Comparison of ENCODE assay signal across 9 cellular contexts in the genomic region with DNA sequence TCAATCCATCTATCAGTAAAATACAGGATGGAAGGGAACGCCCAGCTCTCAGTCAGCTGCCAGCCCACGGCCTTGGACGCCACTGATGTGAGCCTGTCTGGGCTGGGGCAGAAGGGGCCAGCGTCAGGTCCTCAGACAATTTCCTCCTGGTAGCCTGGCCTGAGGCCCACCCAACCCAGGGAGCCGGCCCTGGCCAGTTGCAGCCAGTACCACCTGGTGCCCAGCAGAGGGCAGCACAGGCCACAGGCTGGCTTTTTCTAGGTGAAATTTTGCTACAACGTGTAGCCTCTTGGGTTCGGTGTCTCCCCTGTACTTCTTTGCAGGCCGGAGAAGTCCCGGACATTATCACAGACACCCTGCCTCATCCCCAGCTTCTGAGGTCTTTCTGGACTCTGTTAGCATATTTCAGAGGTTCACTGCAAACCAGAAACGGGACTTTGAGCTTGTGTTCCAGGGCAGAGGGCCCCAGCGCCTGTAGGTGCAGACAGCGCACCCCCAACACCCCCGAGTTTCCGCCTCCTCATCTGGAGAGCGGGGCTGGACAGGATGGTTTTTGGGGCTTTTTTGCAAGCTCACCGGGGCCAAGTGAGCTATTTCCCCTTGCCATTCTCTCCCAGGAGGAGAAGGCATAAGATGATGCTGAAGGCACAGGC. TPM values are rescaled to one million over a fixed set of nuclear protein-coding genes. Genes with fewer than 3 reads are reported as not detected.
A peak's percentile ranks its signal among the peaks of the same experiment; 100 is the strongest.
DNase-seq lines count a peak whose midpoint lies in the region; ATAC-seq and TF ChIP-seq lines count a peak whose summit lies in the region.
"Had no signal": no experiment of that assay in that cellular context is flagged by ENCODE, and none has a peak within 500 bp of the region (broad histone marks: within the 10 kb centered on the region; RNA-seq: fewer than 3 reads in every experiment).

No MANE protein-coding gene starts in this region.

- no peak overlapping the region for H3K4me3 Mint-ChIP-seq in activated naive CD8-positive, alpha-beta T cell treated with anti-CD3 and anti-CD28 coated beads, Interleukin-2, amount 50 U/mL, for 24 hours
- H3K4me3 Mint-ChIP-seq: IgD-negative memory B cell had no signal

- H3K4me1 Mint-ChIP-seq in activated naive CD8-positive, alpha-beta T cell treated with anti-CD3 and anti-CD28 coated beads, Interleukin-2, amount 50 U/mL, for 24 hours: no peaks in the 10 kb centered on the region
- H3K4me1 Mint-ChIP-seq: IgD-negative memory B cell had no signal

- ATAC-seq in GM18907 (IDR thresholded peaks at IDR 0.05; ENCODE audit: unreplicated experiment) (peak; percentile 78), HG03520 (IDR thresholded peaks at IDR 0.05; ENCODE audit: unreplicated experiment) (peak; percentile 74), SK-N-SH treated with all-trans-retinoic acid at 6 μM for 48 hours (peak; percentile 93), left cardiac atrium (peak; percentile 80 to 88)
- ATAC-seq in activated naive CD8-positive, alpha-beta T cell treated with anti-CD3 and anti-CD28 coated beads, Interleukin-2, amount 50 U/mL, for 24 hours: peak; percentile 70

- H3K9me3 Mint-ChIP-seq in activated naive CD8-positive, alpha-beta T cell treated with anti-CD3 and anti-CD28 coated beads, Interleukin-2, amount 50 U/mL, for 24 hours: no peaks in the 10 kb centered on the region

- intact Hi-C loops in left cardiac atrium (cut with DNase I): loop anchor here (1.0 to 5.0 kb wide), 3 partner anchors 188 to 198 kb away; no protein-coding TSS in a partner anchor

- DNase-seq in AML-193 (lab: John Stamatoyannopoulos, UW) (peak; percentile 13 to 18), left cardiac atrium (peak; percentile 72), putamen (ENCODE audit: low spot score) (peak; percentile 27), NCI-H2107 treated with DMSO at 0.1 percent for 48 hours (lab: John Stamatoyannopoulos, UW; ENCODE audit: unreplicated experiment) (no peak)
- DNase-seq in activated naive CD8-positive, alpha-beta T cell treated with anti-CD3 and anti-CD28 coated beads, Interleukin-2, amount 50 U/mL, for 24 hours: peak; percentile 62

- H3K36me3 Mint-ChIP-seq in activated naive CD8-positive, alpha-beta T cell treated with anti-CD3 and anti-CD28 coated beads, Interleukin-2, amount 50 U/mL, for 24 hours (ENCODE audit: low read depth): no peaks in the 10 kb centered on the region

- no peak overlapping the region for H3K27ac Mint-ChIP-seq in activated naive CD8-positive, alpha-beta T cell treated with anti-CD3 and anti-CD28 coated beads, Interleukin-2, amount 50 U/mL, for 24 hours

- H3K27me3 Mint-ChIP-seq in activated naive CD8-positive, alpha-beta T cell treated with anti-CD3 and anti-CD28 coated beads, Interleukin-2, amount 50 U/mL, for 24 hours: no peaks in the 10 kb centered on the region

TF ChIP-seq in SK-N-SH treated with all-trans-retinoic acid at 6 μM for 48 hours, 23 proteins besides CTCF, POLR2A, EP300 and RAD21:
- TF ChIP-seq PPARA (CRISPR knock-in tag; IDR thresholded peaks at IDR 0.05; ENCODE audit: borderline replicate concordance): no peak
- no peak for TF ChIP-seq ZNF565 (CRISPR knock-in tag; conservative IDR thresholded peaks at IDR 0.05; ENCODE audit: low read depth)
TF ChIP-seq in SK-N-SH treated with all-trans-retinoic acid at 6 μM for 48 hours: peak in this region for 0.

RNA-seq across cellular contexts. Expression of gene KCNMB1, which starts 45.9 kb away (rescaled TPM):
- 1 to 10 TPM; 2.2 to 6.0 TPM for total RNA-seq in left cardiac atrium
